1 cellular context compared by ENCODE assay signal in the genomic region with DNA sequence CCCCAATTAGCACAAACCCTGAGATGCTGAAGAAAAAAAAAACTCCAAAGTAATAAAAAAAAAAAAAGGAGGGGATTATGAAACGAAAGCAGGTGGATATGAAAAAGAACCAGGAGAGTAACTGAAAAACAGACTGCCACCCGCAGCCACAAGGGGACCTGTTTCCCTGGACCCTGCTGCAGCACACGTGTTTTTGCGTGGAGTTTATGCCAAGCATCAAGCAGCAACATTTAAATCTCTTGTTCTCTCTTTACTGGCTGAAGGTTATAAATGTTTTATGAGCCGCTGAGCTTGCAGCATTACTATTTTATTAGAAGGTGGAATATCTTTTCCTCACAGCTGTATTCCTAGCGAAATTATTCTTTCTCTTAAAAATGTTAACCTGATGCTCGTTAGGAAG.
TF ChIP-seq lines count a peak whose summit lies in the region.

No MANE protein-coding gene starts in this region.

TF ChIP-seq in HCT116, 20 proteins besides CTCF, POLR2A, EP300 and RAD21:
- TF ChIP-seq ATF3 (IDR thresholded peaks at IDR 0.05): no peak
- no peak for TF ChIP-seq ELF1 (IDR thresholded peaks at IDR 0.05; ENCODE audit: borderline replicate concordance, low read depth)
- TF ChIP-seq, protein P1, sequence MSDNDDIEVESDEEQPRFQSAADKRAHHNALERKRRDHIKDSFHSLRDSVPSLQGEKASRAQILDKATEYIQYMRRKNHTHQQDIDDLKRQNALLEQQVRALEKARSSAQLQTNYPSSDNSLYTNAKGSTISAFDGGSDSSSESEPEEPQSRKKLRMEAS (IDR thresholded peaks at IDR 0.05): no peak
- no peak for TF ChIP-seq SIN3A (IDR thresholded peaks at IDR 0.05; ENCODE audit: low read depth)
- TF ChIP-seq FOSL1 (IDR thresholded peaks at IDR 0.05; ENCODE audit: low read depth): no peak
- TF ChIP-seq, protein P2, sequence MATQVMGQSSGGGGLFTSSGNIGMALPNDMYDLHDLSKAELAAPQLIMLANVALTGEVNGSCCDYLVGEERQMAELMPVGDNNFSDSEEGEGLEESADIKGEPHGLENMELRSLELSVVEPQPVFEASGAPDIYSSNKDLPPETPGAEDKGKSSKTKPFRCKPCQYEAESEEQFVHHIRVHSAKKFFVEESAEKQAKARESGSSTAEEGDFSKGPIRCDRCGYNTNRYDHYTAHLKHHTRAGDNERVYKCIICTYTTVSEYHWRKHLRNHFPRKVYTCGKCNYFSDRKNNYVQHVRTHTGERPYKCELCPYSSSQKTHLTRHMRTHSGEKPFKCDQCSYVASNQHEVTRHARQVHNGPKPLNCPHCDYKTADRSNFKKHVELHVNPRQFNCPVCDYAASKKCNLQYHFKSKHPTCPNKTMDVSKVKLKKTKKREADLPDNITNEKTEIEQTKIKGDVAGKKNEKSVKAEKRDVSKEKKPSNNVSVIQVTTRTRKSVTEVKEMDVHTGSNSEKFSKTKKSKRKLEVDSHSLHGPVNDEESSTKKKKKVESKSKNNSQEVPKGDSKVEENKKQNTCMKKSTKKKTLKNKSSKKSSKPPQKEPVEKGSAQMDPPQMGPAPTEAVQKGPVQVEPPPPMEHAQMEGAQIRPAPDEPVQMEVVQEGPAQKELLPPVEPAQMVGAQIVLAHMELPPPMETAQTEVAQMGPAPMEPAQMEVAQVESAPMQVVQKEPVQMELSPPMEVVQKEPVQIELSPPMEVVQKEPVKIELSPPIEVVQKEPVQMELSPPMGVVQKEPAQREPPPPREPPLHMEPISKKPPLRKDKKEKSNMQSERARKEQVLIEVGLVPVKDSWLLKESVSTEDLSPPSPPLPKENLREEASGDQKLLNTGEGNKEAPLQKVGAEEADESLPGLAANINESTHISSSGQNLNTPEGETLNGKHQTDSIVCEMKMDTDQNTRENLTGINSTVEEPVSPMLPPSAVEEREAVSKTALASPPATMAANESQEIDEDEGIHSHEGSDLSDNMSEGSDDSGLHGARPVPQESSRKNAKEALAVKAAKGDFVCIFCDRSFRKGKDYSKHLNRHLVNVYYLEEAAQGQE (IDR thresholded peaks at IDR 0.05; ENCODE audit: low read depth): no peak
- no peak for TF ChIP-seq EGR1 (IDR thresholded peaks at IDR 0.05; ENCODE audit: low read depth)
- TF ChIP-seq CBX3 (IDR thresholded peaks at IDR 0.05; ENCODE audit: low read depth): no peak
- TF ChIP-seq, protein P3, sequence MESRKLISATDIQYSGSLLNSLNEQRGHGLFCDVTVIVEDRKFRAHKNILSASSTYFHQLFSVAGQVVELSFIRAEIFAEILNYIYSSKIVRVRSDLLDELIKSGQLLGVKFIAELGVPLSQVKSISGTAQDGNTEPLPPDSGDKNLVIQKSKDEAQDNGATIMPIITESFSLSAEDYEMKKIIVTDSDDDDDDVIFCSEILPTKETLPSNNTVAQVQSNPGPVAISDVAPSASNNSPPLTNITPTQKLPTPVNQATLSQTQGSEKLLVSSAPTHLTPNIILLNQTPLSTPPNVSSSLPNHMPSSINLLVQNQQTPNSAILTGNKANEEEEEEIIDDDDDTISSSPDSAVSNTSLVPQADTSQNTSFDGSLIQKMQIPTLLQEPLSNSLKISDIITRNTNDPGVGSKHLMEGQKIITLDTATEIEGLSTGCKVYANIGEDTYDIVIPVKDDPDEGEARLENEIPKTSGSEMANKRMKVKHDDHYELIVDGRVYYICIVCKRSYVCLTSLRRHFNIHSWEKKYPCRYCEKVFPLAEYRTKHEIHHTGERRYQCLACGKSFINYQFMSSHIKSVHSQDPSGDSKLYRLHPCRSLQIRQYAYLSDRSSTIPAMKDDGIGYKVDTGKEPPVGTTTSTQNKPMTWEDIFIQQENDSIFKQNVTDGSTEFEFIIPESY (IDR thresholded peaks at IDR 0.05; ENCODE audit: extremely low read depth, insufficient replicate concordance, low read length): no peak
- TF ChIP-seq POLR2AphosphoS5 (IDR thresholded peaks at IDR 0.05; ENCODE audit: low read depth, low read length): no peak
